In genomic region chr12:11568155-11568761, GRCh38 we compare ENCODE assay signal across 17 cellular contexts.
DNase-seq lines count a peak whose midpoint lies in the region; ATAC-seq lines count a peak whose summit lies in the region.
"Had no signal": no experiment of that assay in that cellular context is flagged by ENCODE, and none has a peak within 500 bp of the region (broad histone marks: within the 10 kb centered on the region; RNA-seq: fewer than 3 reads in every experiment).

No MANE protein-coding gene starts in this region.

- no peak overlapping the region for H3K4ac ChIP-seq in neuronal stem cell (ENCODE audit: low read length)

- no CpG with 5 or more reads among the region's 3 CpGs for WGBS in neuronal stem cell (ENCODE audit: extremely low coverage in 2 of 2, insufficient read length in 2 of 2, insufficient replicate concordance in 1 of 2), 2 donors

- no peak overlapping the region for H3K9ac ChIP-seq in neuronal stem cell (ENCODE audit: low read depth, low read length, poor library complexity)

- H3K4me1 ChIP-seq in neuronal stem cell (ENCODE audit: control insufficient read depth in 2 of 2, insufficient read depth in 1 of 2, low read depth in 1 of 2, low read length in 2 of 2), result peaks cover 0 to 2% of the 10 kb centered on the region in 2 donors

- no peak overlapping the region for H3K27ac ChIP-seq in neuronal stem cell (replicated peaks; ENCODE audit: low read length)

- H3K79me1 ChIP-seq in neuronal stem cell (ENCODE audit: low read depth, low read length), result no peaks in the 10 kb centered on the region

- DNase-seq in neuronal stem cell (ENCODE audit: low spot score) (no peak), AG20443 (ENCODE audit: low spot score) (no peak), dedifferentiated amniotic fluid mesenchymal stem cell (ENCODE audit: extremely low spot score) (no peak), GM03348 (ENCODE audit: low spot score) (no peak)
- DNase-seq: activated CD4-positive, alpha-beta T cell treated with anti-CD3 and anti-CD28 coated beads, Interleukin-2, amount 50 U/mL, for 4 hours; activated T-cell treated with anti-CD3 and anti-CD28 coated beads, Interleukin-2, amount 50 U/mL, for 1 hour; head of caudate nucleus; mammary epithelial cell; natural killer cell; NCI-H1694 treated with DMSO at 0.1 percent for 48 hours; stimulated activated CD4-positive, alpha-beta T cell treated with anti-CD3 and anti-CD28 coated beads, Interleukin-12 subunit alpha, Interleukin-12 subunit beta, amount 100 ng/mL, for 4 hours; stimulated activated naive CD4-positive, alpha-beta T cell treated with Interleukin-2 at 50 U/mL for 16 hours; trophoblast cell had no signal

- H4K8ac ChIP-seq in neuronal stem cell (ENCODE audit: low read depth, low read length), result no peak overlapping the region

- H2AK5ac ChIP-seq in neuronal stem cell (ENCODE audit: low read depth, low read length), result no peak overlapping the region

- H2AFZ ChIP-seq in neuronal stem cell (ENCODE audit: low read length), result no peak overlapping the region

- no peak overlapping the region for H3K4me2 ChIP-seq in neuronal stem cell (ENCODE audit: insufficient read depth, low read length, poor library complexity, severe bottlenecking)

- H3K9me3 ChIP-seq in neuronal stem cell (replicated peaks in 1 of 2; ENCODE audit: control insufficient read depth in 2 of 2, insufficient read depth in 1 of 2, low read depth in 1 of 2, low read length in 2 of 2), result no peaks in the 10 kb centered on the region

- H3K4me3 ChIP-seq in neuronal stem cell (ENCODE audit: low read length in 2 of 2), result no peak overlapping the region

- H2BK5ac ChIP-seq in neuronal stem cell (ENCODE audit: low read length), result no peak overlapping the region

- no peak overlapping the region for H2BK12ac ChIP-seq in neuronal stem cell (ENCODE audit: low read length)

- no peak overlapping the region for H3K23ac ChIP-seq in neuronal stem cell (ENCODE audit: low read depth, low read length, poor library complexity)

- H2BK120ac ChIP-seq in neuronal stem cell (ENCODE audit: low read depth, low read length), result no peak overlapping the region

- no peak overlapping the region for H4K91ac ChIP-seq in neuronal stem cell (ENCODE audit: low read depth, low read length, poor library complexity)

- no peak overlapping the region for H3K18ac ChIP-seq in neuronal stem cell (ENCODE audit: low read length)

- H3K27me3 ChIP-seq in neuronal stem cell (ENCODE audit: control insufficient read depth in 3 of 3, insufficient read depth in 3 of 3, low read depth in 1 of 3, low read length in 3 of 3), result no peaks in the 10 kb centered on the region

- ATAC-seq in GM18909 (IDR thresholded peaks at IDR 0.05; ENCODE audit: poor library complexity, unreplicated experiment) (peak; percentile 9), GM21825 (IDR thresholded peaks at IDR 0.05; ENCODE audit: unreplicated experiment) (peak; percentile 16), HG03520 (IDR thresholded peaks at IDR 0.05; ENCODE audit: unreplicated experiment) (peak; percentile 14), HG02759 (IDR thresholded peaks at IDR 0.05; ENCODE audit: unreplicated experiment) (no peak)
- ATAC-seq: natural killer cell had no signal

- peak overlapping the region; percentile 1 for H3K14ac ChIP-seq in neuronal stem cell (ENCODE audit: low read length)

- no peak overlapping the region for H2BK15ac ChIP-seq in neuronal stem cell (ENCODE audit: low read length)

- H3K36me3 ChIP-seq in neuronal stem cell (replicated peaks in 1 of 2; ENCODE audit: control insufficient read depth in 2 of 2, insufficient read depth in 2 of 2, low read length in 2 of 2), result no peaks in the 10 kb centered on the region
